Comparison of ENCODE assay signal across 2 cellular contexts in genomic region chr3:124075758-124076157, GRCh38.
TF ChIP-seq lines count a peak whose summit lies in the region.

No MANE protein-coding gene starts in this region.

TF ChIP-seq in HepG2, 621 proteins besides CTCF, POLR2A, EP300 and RAD21 (continues in another document):
- TF ChIP-seq TAF15 (IDR thresholded peaks at IDR 0.05; ENCODE audit: low read depth, low read length, poor library complexity, severe bottlenecking) = no peak
- TF ChIP-seq PAWR (CRISPR knock-in tag; IDR thresholded peaks at IDR 0.05; ENCODE audit: borderline replicate concordance) = no peak
- TF ChIP-seq NR2F2 (IDR thresholded peaks at IDR 0.05; ENCODE audit: borderline replicate concordance, low read depth) = no peak
- TF ChIP-seq KLF9 (CRISPR knock-in tag; IDR thresholded peaks at IDR 0.05; ENCODE audit: low read depth) = no peak
- TF ChIP-seq NKX3-1 (CRISPR knock-in tag; IDR thresholded peaks at IDR 0.05) = no peak
- TF ChIP-seq MAFK (conservative IDR thresholded peaks at IDR 0.05 in 1 of 2, IDR thresholded peaks at IDR 0.05 in 1 of 2; ENCODE audit: low read length in 2 of 2) = no peak
- TF ChIP-seq ZNF839 (CRISPR knock-in tag; IDR thresholded peaks at IDR 0.05; ENCODE audit: borderline replicate concordance) = no peak
- no peak for TF ChIP-seq ZNF207 (IDR thresholded peaks at IDR 0.05; ENCODE audit: borderline replicate concordance)
- TF ChIP-seq GABPA (IDR thresholded peaks at IDR 0.05; ENCODE audit: low read depth, low read length) = no peak
- TF ChIP-seq GABPA (CRISPR knock-in tag; IDR thresholded peaks at IDR 0.05; ENCODE audit: low read depth) = no peak
- TF ChIP-seq NFIB (CRISPR knock-in tag; IDR thresholded peaks at IDR 0.05; ENCODE audit: borderline replicate concordance) = no peak
- TF ChIP-seq LCORL (IDR thresholded peaks at IDR 0.05) = no peak
- TF ChIP-seq LCORL (CRISPR knock-in tag; IDR thresholded peaks at IDR 0.05) = no peak
- no peak for TF ChIP-seq KIAA2018 (CRISPR knock-in tag; IDR thresholded peaks at IDR 0.05; ENCODE audit: borderline replicate concordance)
- TF ChIP-seq HNF4G (IDR thresholded peaks at IDR 0.05; ENCODE audit: borderline replicate concordance, low read depth, low read length) = no peak
- TF ChIP-seq HNF4G (CRISPR knock-in tag; IDR thresholded peaks at IDR 0.05; ENCODE audit: borderline replicate concordance, low read depth) = no peak
- no peak for TF ChIP-seq HNRNPLL (IDR thresholded peaks at IDR 0.05; ENCODE audit: low read depth, low read length, poor library complexity, severe bottlenecking)
- TF ChIP-seq ETS1 (CRISPR knock-in tag; IDR thresholded peaks at IDR 0.05) = no peak
- no peak for TF ChIP-seq SETDB1 (CRISPR knock-in tag; IDR thresholded peaks at IDR 0.05; ENCODE audit: borderline replicate concordance)
- TF ChIP-seq GFI1 (CRISPR knock-in tag; IDR thresholded peaks at IDR 0.05; ENCODE audit: borderline replicate concordance) = no peak

TF ChIP-seq in H1, 55 proteins besides CTCF, POLR2A, EP300 and RAD21:
- no peak for TF ChIP-seq SP1 (IDR thresholded peaks at IDR 0.05; ENCODE audit: low read depth, low read length)
- no peak for TF ChIP-seq TBP (IDR thresholded peaks at IDR 0.05; ENCODE audit: low read depth, low read length)
- no peak for TF ChIP-seq KDM1A (IDR thresholded peaks at IDR 0.05; ENCODE audit: borderline replicate concordance, low read length)
- TF ChIP-seq CHD7 (IDR thresholded peaks at IDR 0.05; ENCODE audit: insufficient replicate concordance, low read length) = no peak
- no peak for TF ChIP-seq GTF2F1 (IDR thresholded peaks at IDR 0.05; ENCODE audit: borderline replicate concordance, low read depth, low read length)
- TF ChIP-seq CHD1 (IDR thresholded peaks at IDR 0.05; ENCODE audit: low read depth, low read length) = no peak
- TF ChIP-seq MAX (IDR thresholded peaks at IDR 0.05) = no peak
- no peak for TF ChIP-seq SAP30 (IDR thresholded peaks at IDR 0.05; ENCODE audit: insufficient read depth, insufficient replicate concordance, low read length)
- TF ChIP-seq CBX5 (IDR thresholded peaks at IDR 0.05; ENCODE audit: low read depth, low read length) = no peak
- TF ChIP-seq MAFK (IDR thresholded peaks at IDR 0.05; ENCODE audit: low read depth, low read length) = no peak
- TF ChIP-seq BCL11A (IDR thresholded peaks at IDR 0.05; ENCODE audit: low read depth in 2 of 2, low read length in 2 of 2) = no peak
- TF ChIP-seq USF2 (IDR thresholded peaks at IDR 0.05; ENCODE audit: low read length) = no peak
- no peak for TF ChIP-seq SUZ12 (IDR thresholded peaks at IDR 0.05; ENCODE audit: low read length)
- TF ChIP-seq SP4 (IDR thresholded peaks at IDR 0.05; ENCODE audit: low read length) = no peak
- no peak for TF ChIP-seq NRF1 (IDR thresholded peaks at IDR 0.05; ENCODE audit: low read depth, low read length)
- TF ChIP-seq SIX5 (IDR thresholded peaks at IDR 0.05; ENCODE audit: low read depth, low read length) = no peak
- no peak for TF ChIP-seq ATF2 (IDR thresholded peaks at IDR 0.05; ENCODE audit: low read length)
- TF ChIP-seq BACH1 (IDR thresholded peaks at IDR 0.05; ENCODE audit: low read length) = no peak
